8 cellular contexts compared by ENCODE assay signal in genomic region chr17:74749262-74750038, GRCh38. TPM values are rescaled to one million over a fixed set of nuclear protein-coding genes. Genes with fewer than 3 reads are reported as not detected.
DNase-seq lines count a peak whose midpoint lies in the region; ATAC-seq and TF ChIP-seq lines count a peak whose summit lies in the region.

No MANE protein-coding gene starts in this region.

- H3K4me3 ChIP-seq in KMS-11 (IDR thresholded peaks at IDR 0.05; ENCODE audit: insufficient read depth, low read depth, low read length) (peak overlapping the region; percentile 30), psoas muscle (peak overlapping the region; percentile 80)

- H3K9me3 ChIP-seq in psoas muscle = no peaks in the 10 kb centered on the region

- no peak for TF ChIP-seq CTCF in KMS-11 (conservative IDR thresholded peaks at IDR 0.05; ENCODE audit: low read depth, low read length)
- TF ChIP-seq CTCF in foreskin keratinocyte (conservative IDR thresholded peaks at IDR 0.05) = no peak
- TF ChIP-seq CTCF in psoas muscle (IDR thresholded peaks at IDR 0.05) = no peak

- no peak overlapping the region for H2AFZ ChIP-seq in KMS-11 (ENCODE audit: low read depth)

- H3K4me2 ChIP-seq in KMS-11 = peak overlapping the region; percentile 100

- peak; percentile 18 for ATAC-seq in foreskin keratinocyte
- no peak for ATAC-seq in psoas muscle
- ATAC-seq in HG02610 (IDR thresholded peaks at IDR 0.05; ENCODE audit: unreplicated experiment) = no peak

- H3K9ac ChIP-seq in KMS-11 = peak overlapping the region; percentile 89

- WGBS in psoas muscle, 3 donors = 9 to 29% (median 13%) methylated on average over 34 to 47 of the region's 47 CpGs

- H3K27ac ChIP-seq in KMS-11 = peak overlapping the region; percentile 94
- no peak overlapping the region for H3K27ac ChIP-seq in foreskin keratinocyte
- H3K27ac ChIP-seq in psoas muscle = no peak overlapping the region

- peaks cover 59% of the 10 kb centered on the region for H3K79me2 ChIP-seq in KMS-11 (ENCODE audit: insufficient read depth, low read depth)

- peaks cover 43% of the 10 kb centered on the region for H3K4me1 ChIP-seq in KMS-11 (ENCODE audit: low read depth, poor library complexity, severe bottlenecking)
- no peaks in the 10 kb centered on the region for H3K4me1 ChIP-seq in foreskin keratinocyte
- H3K4me1 ChIP-seq in psoas muscle = peaks cover 11% of the 10 kb centered on the region

- H3K36me3 ChIP-seq in KMS-11 (ENCODE audit: insufficient read depth) (no peaks in the 10 kb centered on the region; the same call in 1 of the 2 replicates), psoas muscle (ENCODE audit: insufficient read depth in 1 of 2, low read depth in 1 of 2) (no peaks in the 10 kb centered on the region)

- DNase-seq in activated gamma-delta T cell treated with Interleukin-2 at 50 U/mL for 16 hours = peak; percentile 51
- no peak for DNase-seq in activated gamma-delta T cell (lab: John Stamatoyannopoulos, UW)
- DNase-seq in activated T-cell treated with anti-CD3 and anti-CD28 coated beads, Interleukin-2, amount 50 U/mL, for 48 hours = peak; percentile 65 to 73
- peak in 1 of 2 donors; percentile 45 for DNase-seq in foreskin keratinocyte
- DNase-seq in psoas muscle = peak; percentile 39 to 46
- no peak for DNase-seq in COR-L47 (lab: John Stamatoyannopoulos, UW)

- intact Hi-C loops in psoas muscle (cut with DNase I) = loop anchor here in 1 of 2 donors (5.0 kb wide), 1 partner anchor 208 kb away; no protein-coding TSS in a partner anchor

- H3K27me3 ChIP-seq in KMS-11 (ENCODE audit: insufficient read depth, low read depth) (no peaks in the 10 kb centered on the region), foreskin keratinocyte (no peaks in the 10 kb centered on the region), psoas muscle (ENCODE audit: insufficient read depth in 3 of 3, low read length in 2 of 3) (peaks cover 0 to 11% (median 1%) of the 10 kb centered on the region in 3 donors)

- H4K20me1 ChIP-seq in KMS-11 (ENCODE audit: insufficient read depth) = peaks cover 9% of the 10 kb centered on the region

RNA-seq across cellular contexts. Expression of gene NHERF1, which starts 1.0 kb away (rescaled TPM):
- total RNA-seq in foreskin keratinocyte (53.8 and 73.9 TPM in 2 replicates), psoas muscle (10 to 100 TPM in 1 of 4 donors, 1 to 10 TPM in 3; 3.9 to 16.6 (median 4.9) TPM)
- polyA plus RNA-seq in foreskin keratinocyte (67.8 and 95.0 TPM in 2 replicates), psoas muscle (10 to 100 TPM in 1 of 3 donors, 1 to 10 TPM in 2; 2.4 to 37.1 (median 3.1) TPM)

RNA-seq across cellular contexts. Expression of gene RAB37, which starts 12.4 kb away (rescaled TPM):
- total RNA-seq in foreskin keratinocyte (not detected in 2 replicates), psoas muscle (under 1 TPM; 0.62 to 0.78 (median 0.67) TPM)
- polyA plus RNA-seq in foreskin keratinocyte (not detected in 2 replicates), psoas muscle (under 1 TPM; 0.69 to 0.82 (median 0.75) TPM)

RNA-seq across cellular contexts. Expression of gene NAT9, which starts 26.7 kb away (rescaled TPM):
- total RNA-seq in foreskin keratinocyte (29.3 and 34.2 TPM in 2 replicates), psoas muscle (10 to 100 TPM; 15.2 to 32.8 (median 19.9) TPM)
- polyA plus RNA-seq in foreskin keratinocyte (32.4 and 35.0 TPM in 2 replicates), psoas muscle (10 to 100 TPM; 25.8 to 52.5 (median 25.8) TPM)

RNA-seq across cellular contexts. Expression of gene CD300LF, which starts 36.7 kb away (rescaled TPM):
- total RNA-seq in foreskin keratinocyte (not detected in 2 replicates), psoas muscle (under 1 TPM in 2 of 4 donors, not detected in 2; 0.32 to 0.39 TPM)
- polyA plus RNA-seq in foreskin keratinocyte (not detected in 2 replicates), psoas muscle (under 1 TPM in 2 of 3 donors, not detected in 1; 0.09 to 0.16 TPM)

Comparison
In these comparisons a context has a peak if more than half of its experiments do, and no peak if none do; other contexts are left out.
1. DNase-seq: peak in activated gamma-delta T cell treated with Interleukin-2 at 50 U/mL for 16 hours (single experiment), activated T-cell treated with anti-CD3 and anti-CD28 coated beads, Interleukin-2, amount 50 U/mL, for 48 hours (2 of 2) and psoas muscle (2 of 2); none in activated gamma-delta T cell (single experiment) and COR-L47 (single experiment).